In genomic region chr6:6678185-6678671, GRCh38 we compare ENCODE assay signal across 13 cellular contexts.
A peak's percentile ranks its signal among the peaks of the same experiment; 100 is the strongest.
DNase-seq lines count a peak whose midpoint lies in the region; ATAC-seq, FAIRE-seq and TF ChIP-seq lines count a peak whose summit lies in the region.
"Had no signal": no experiment of that assay in that cellular context is flagged by ENCODE, and none has a peak within 500 bp of the region (broad histone marks: within the 10 kb centered on the region; RNA-seq: fewer than 3 reads in every experiment).

No MANE protein-coding gene starts in this region.

- ATAC-seq in GM21390 (IDR thresholded peaks at IDR 0.05; ENCODE audit: unreplicated experiment) (no peak), HG02588 (IDR thresholded peaks at IDR 0.05; ENCODE audit: unreplicated experiment) (no peak)

- peak overlapping the region; percentile 17 for H3K9ac ChIP-seq in mucosa of stomach (ENCODE audit: low read length)

- DNase-seq in DMS153 treated with DMSO at 0.1 percent for 48 hours (lab: John Stamatoyannopoulos, UW; ENCODE audit: unreplicated experiment) (peak; percentile 55), NCI-H1436 (lab: John Stamatoyannopoulos, UW) (peak; percentile 62), cardiac fibroblast (ENCODE audit: low read depth in 2 of 2) (peak; percentile 40 to 63), HTR-8/SVneo (ENCODE audit: insufficient read length, low spot score) (no peak), NCI-H2107 (lab: John Stamatoyannopoulos, UW) (no peak)
- DNase-seq: activated CD4-positive, alpha-beta memory T cell treated with anti-CD3 and anti-CD28 coated beads for 36 hours; amygdala; hypothalamus; NCI-H526 treated with DMSO at 0.1 percent for 48 hours had no signal

- FAIRE-seq in HTR-8/SVneo (lab: Jason Lieb, UNC), result no peak
- FAIRE-seq: G401.6 had no signal

- H3K36me3 ChIP-seq in mucosa of stomach (ENCODE audit: control insufficient read depth, insufficient read depth, low read length), result no peaks in the 10 kb centered on the region

- H3K4me3 ChIP-seq in cardiac fibroblast (replicated peaks in 1 of 2; ENCODE audit: low read depth in 2 of 2, low read length in 2 of 2) (no peak overlapping the region), mucosa of stomach (ENCODE audit: low read length) (no peak overlapping the region)

- TF ChIP-seq CTCF in cardiac fibroblast (IDR thresholded peaks at IDR 0.05; ENCODE audit: low read depth, low read length), result no peak

- peaks cover 52% of the 10 kb centered on the region for H3K4me1 ChIP-seq in mucosa of stomach (ENCODE audit: control insufficient read depth, insufficient read depth, low read length)

- no peaks in the 10 kb centered on the region for H3K27me3 ChIP-seq in mucosa of stomach (ENCODE audit: control insufficient read depth, insufficient read depth, low read length)

- H3K9me3 ChIP-seq in mucosa of stomach (ENCODE audit: control insufficient read depth, low read length), result no peaks in the 10 kb centered on the region

Comparison
In these comparisons a context has a peak if more than half of its experiments do, and no peak if none do; other contexts are left out.
1. DNase-seq: peak in DMS153 treated with DMSO at 0.1 percent for 48 hours (single experiment), NCI-H1436 (single experiment) and cardiac fibroblast (2 of 2); none in HTR-8/SVneo (single experiment) and NCI-H2107 (single experiment).